ENCODE assay signal across 9 cellular contexts in the genomic region with DNA sequence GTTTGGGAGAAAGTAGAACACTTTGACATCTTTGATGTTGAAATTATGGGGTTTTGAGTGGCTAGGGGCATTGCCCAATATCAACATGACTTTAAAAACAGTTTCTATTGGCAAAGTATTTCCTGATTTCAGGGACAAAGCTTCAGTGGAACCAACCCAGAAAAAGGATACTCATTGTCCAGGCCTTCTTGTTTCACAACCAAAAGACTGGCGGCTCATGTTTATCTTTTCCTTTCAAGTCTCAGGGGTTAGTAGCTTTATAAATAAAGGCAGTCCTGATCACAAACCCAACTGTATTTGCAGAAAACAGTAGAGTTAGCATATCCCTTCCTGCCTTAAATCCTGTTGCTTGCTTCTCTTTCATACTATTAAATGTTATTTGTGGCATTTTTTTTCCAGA.
"Had no signal": no experiment of that assay in that cellular context is flagged by ENCODE, and none has a peak within 500 bp of the region (broad histone marks: within the 10 kb centered on the region; RNA-seq: fewer than 3 reads in every experiment).

No MANE protein-coding gene starts in this region.

- ATAC-seq: HCT116, K562 had no signal

- H3K4me3 ChIP-seq: GM23248, HAP-1, K562 had no signal

- H3K9me3 Mint-ChIP-seq: HFFc6 had no signal

- FAIRE-seq: K562 had no signal

- H3K4me1 ChIP-seq: HAP-1 had no signal

- H2AFZ ChIP-seq: GM23248 had no signal

- H3K27ac ChIP-seq: GM23248, HL-60 had no signal

- H3K9me3 ChIP-seq: HAP-1 had no signal

- DNase-seq: GM23248, GOT3, H7, HFFc6, IMR-90 had no signal

- H3K4me3 Mint-ChIP-seq: HFFc6 had no signal

- H3K36me3 ChIP-seq: HAP-1 had no signal

- H3K9ac ChIP-seq: GM23248 had no signal

- H3K27ac Mint-ChIP-seq: HFFc6 had no signal
